Comparison of ENCODE assay signal across 20 cellular contexts in genomic region chr20:635609-636338, GRCh38. TPM values are rescaled to one million over a fixed set of nuclear protein-coding genes. Genes with fewer than 3 reads are reported as not detected.
DNase-seq lines count a peak whose midpoint lies in the region; ATAC-seq, FAIRE-seq and TF ChIP-seq lines count a peak whose summit lies in the region.
"Had no signal": no experiment of that assay in that cellular context is flagged by ENCODE, and none has a peak within 500 bp of the region (broad histone marks: within the 10 kb centered on the region; RNA-seq: fewer than 3 reads in every experiment).

No MANE protein-coding gene starts in this region.

- H3K79me2 ChIP-seq in PC-3 (ENCODE audit: low read length): no peaks in the 10 kb centered on the region

- H3K9me3 Mint-ChIP-seq in osteocyte (ENCODE audit: unreplicated experiment): no peaks in the 10 kb centered on the region
- H3K9me3 Mint-ChIP-seq: CD14-positive monocyte had no signal

- H3K36me3 ChIP-seq in left ventricle myocardium inferior: no peaks in the 10 kb centered on the region
- H3K36me3 ChIP-seq in right atrium auricular region: no peaks in the 10 kb centered on the region
- H3K36me3 ChIP-seq in PC-3 (ENCODE audit: low read depth, low read length): no peaks in the 10 kb centered on the region
- H3K36me3 ChIP-seq: MG63 had no signal

- H3K9me3 ChIP-seq in left ventricle myocardium inferior (replicated peaks) (no peaks in the 10 kb centered on the region), right atrium auricular region (no peaks in the 10 kb centered on the region), PC-3 (ENCODE audit: low read length) (no peaks in the 10 kb centered on the region)
- H3K9me3 ChIP-seq: MG63 had no signal

- ATAC-seq in PC-3 (no peak), foreskin keratinocyte (peak; percentile 15), GM21737 (IDR thresholded peaks at IDR 0.05; ENCODE audit: unreplicated experiment) (no peak)

- peaks cover 13% of the 10 kb centered on the region for H3K27me3 Mint-ChIP-seq in osteocyte (ENCODE audit: unreplicated experiment)

- H4K20me1 ChIP-seq in PC-3 (ENCODE audit: low read length): no peaks in the 10 kb centered on the region

- H3K27ac ChIP-seq in left ventricle myocardium inferior (replicated peaks) (no peak overlapping the region), right atrium auricular region (no peak overlapping the region), PC-3 (ENCODE audit: low read length) (no peak overlapping the region), foreskin keratinocyte (no peak overlapping the region)
- H3K27ac ChIP-seq: PC-9 had no signal

- H3K4me2 ChIP-seq in PC-3 (ENCODE audit: low read length): no peak overlapping the region
- H3K4me2 ChIP-seq: PC-9 had no signal

- no peaks in the 10 kb centered on the region for H3K9me2 ChIP-seq in PC-3 (replicated peaks; ENCODE audit: low read length)

- no peak overlapping the region for H3K27ac Mint-ChIP-seq in osteocyte (ENCODE audit: unreplicated experiment)
- H3K27ac Mint-ChIP-seq: CD14-positive monocyte had no signal

- H3K4me1 ChIP-seq in left ventricle myocardium inferior (no peaks in the 10 kb centered on the region), right atrium auricular region (no peaks in the 10 kb centered on the region), PC-3 (ENCODE audit: insufficient read depth, low read length) (no peaks in the 10 kb centered on the region), foreskin keratinocyte (no peaks in the 10 kb centered on the region)

- H2AFZ ChIP-seq in PC-3 (ENCODE audit: low read length): no peak overlapping the region
- H2AFZ ChIP-seq: PC-9 had no signal

- TF ChIP-seq CTCF in left ventricle myocardium inferior (IDR thresholded peaks at IDR 0.05; ENCODE audit: borderline replicate concordance) (no peak), right atrium auricular region (IDR thresholded peaks at IDR 0.05) (no peak), PC-3 (conservative IDR thresholded peaks at IDR 0.05; ENCODE audit: low read depth, low read length) (no peak), foreskin keratinocyte (conservative IDR thresholded peaks at IDR 0.05) (no peak), osteocyte (IDR thresholded peaks at IDR 0.05) (no peak)

- FAIRE-seq in urothelium cell line (lab: Jason Lieb, UNC): peak; percentile 20
- FAIRE-seq: G401.6 had no signal

- H3K36me3 Mint-ChIP-seq in osteocyte (ENCODE audit: unreplicated experiment): no peaks in the 10 kb centered on the region
- H3K36me3 Mint-ChIP-seq: CD14-positive monocyte had no signal

- H3K27me3 ChIP-seq in left ventricle myocardium inferior (ENCODE audit: low read depth): no peaks in the 10 kb centered on the region
- H3K27me3 ChIP-seq in right atrium auricular region: no peaks in the 10 kb centered on the region
- H3K27me3 ChIP-seq in PC-3 (ENCODE audit: low read length): peaks cover 20% of the 10 kb centered on the region; the same call in 1 of the 2 replicates
- peaks cover 46% of the 10 kb centered on the region for H3K27me3 ChIP-seq in foreskin keratinocyte
- H3K27me3 ChIP-seq: MG63 had no signal

- H3K4me3 Mint-ChIP-seq in osteocyte (ENCODE audit: unreplicated experiment): no peak overlapping the region
- H3K4me3 Mint-ChIP-seq: CD14-positive monocyte had no signal

- H3K4me3 ChIP-seq in left ventricle myocardium inferior (no peak overlapping the region), right atrium auricular region (no peak overlapping the region), PC-3 (ENCODE audit: low read length) (no peak overlapping the region)
- H3K4me3 ChIP-seq: MG63, PC-9 had no signal

- no peaks in the 10 kb centered on the region for H3F3A ChIP-seq in PC-3 (ENCODE audit: low read length, unreplicated experiment)

- POLR2A ChIA-PET in PC-3 (lab: Charles Lee; ENCODE audit: unreplicated experiment): no interaction called here

- CTCF ChIA-PET in PC-3 (lab: Charles Lee): no interaction called here

- BruUV-seq in PC-3 (replicated peaks; lab: Mats Ljungman, UMichigan): no TSS peak

- intact Hi-C loops in left ventricle myocardium inferior (cut with micrococcal nuclease) (no loop called here), PC-3 (cut with micrococcal nuclease) (no loop called here)

- DNase-seq in left ventricle myocardium inferior: peak; percentile 30
- no peak for DNase-seq in right atrium auricular region (ENCODE audit: low spot score)
- DNase-seq in PC-3: peak; percentile 34
- DNase-seq in foreskin keratinocyte: no peak
- DNase-seq in urothelium cell line (ENCODE audit: low spot score): no peak
- no peak for DNase-seq in osteocyte (ENCODE audit: extremely low spot score, unreplicated experiment)
- DNase-seq: ACHN, AML-193, COR-L47, DND-41, GOT3, KG1, MG63, NCI-H1092 treated with DMSO at 0.1 percent for 48 hours, NCI-H1694 treated with DMSO at 0.1 percent for 48 hours, NCI-H446 had no signal

- H3K9ac ChIP-seq in PC-3 (ENCODE audit: low read length): no peak overlapping the region

- peaks cover 14% of the 10 kb centered on the region for H3K4me1 Mint-ChIP-seq in osteocyte (ENCODE audit: unreplicated experiment)
- H3K4me1 Mint-ChIP-seq: CD14-positive monocyte had no signal

RNA-seq across cellular contexts. Expression of gene SRXN1, which starts 17.2 kb away (rescaled TPM):
- total RNA-seq in left ventricle myocardium inferior (55.3 TPM), right atrium auricular region (10 to 100 TPM; 41.8 to 65.4 TPM), PC-3 (2014; rRNA removed) (99.3 and 105 TPM in 2 replicates), foreskin keratinocyte (38.1 and 51.9 TPM in 2 replicates), osteocyte (12.7 and 14.3 TPM in 2 replicates)
- polyA plus RNA-seq in foreskin keratinocyte: 33.7 and 41.6 TPM in 2 replicates

RNA-seq across cellular contexts. Expression of gene TCF15, which starts 25.7 kb away (rescaled TPM):
- total RNA-seq in left ventricle myocardium inferior (11.1 TPM), right atrium auricular region (1 to 10 TPM; 4.9 to 8.0 TPM), PC-3 (2014; rRNA removed) (0.40 and 0.98 TPM in 2 replicates), foreskin keratinocyte (not detected in 2 replicates), osteocyte (not detected in 2 replicates)
- polyA plus RNA-seq in foreskin keratinocyte: 0.07 TPM in 1 of 2 replicates, not detected in the other
- total RNA-seq: PC-9 had no signal
- polyA plus RNA-seq: CD14-positive monocyte had no signal

RNA-seq across cellular contexts. Expression of gene SCRT2, which starts 39.8 kb away (rescaled TPM):
- total RNA-seq in left ventricle myocardium inferior (not detected), right atrium auricular region (not detected), PC-3 (2014; rRNA removed) (not detected in 2 replicates), foreskin keratinocyte (not detected in 2 replicates), osteocyte (not detected in 2 replicates)
- polyA plus RNA-seq in foreskin keratinocyte: not detected in 2 replicates
- total RNA-seq: PC-9 had no signal
- polyA plus RNA-seq: CD14-positive monocyte had no signal

Comparison
In these comparisons a context has a peak if more than half of its experiments do, and no peak if none do; other contexts are left out.
1. DNase-seq: peak in left ventricle myocardium inferior (single experiment) and PC-3 (single experiment); none in right atrium auricular region (single experiment), foreskin keratinocyte (0 of 2), urothelium cell line (single experiment) and osteocyte (single experiment).